In genomic region chr12:45215419-45216296, GRCh38 we compare ENCODE assay signal across 1 cellular context.
TF ChIP-seq lines count a peak whose summit lies in the region.

A gene with protein sequence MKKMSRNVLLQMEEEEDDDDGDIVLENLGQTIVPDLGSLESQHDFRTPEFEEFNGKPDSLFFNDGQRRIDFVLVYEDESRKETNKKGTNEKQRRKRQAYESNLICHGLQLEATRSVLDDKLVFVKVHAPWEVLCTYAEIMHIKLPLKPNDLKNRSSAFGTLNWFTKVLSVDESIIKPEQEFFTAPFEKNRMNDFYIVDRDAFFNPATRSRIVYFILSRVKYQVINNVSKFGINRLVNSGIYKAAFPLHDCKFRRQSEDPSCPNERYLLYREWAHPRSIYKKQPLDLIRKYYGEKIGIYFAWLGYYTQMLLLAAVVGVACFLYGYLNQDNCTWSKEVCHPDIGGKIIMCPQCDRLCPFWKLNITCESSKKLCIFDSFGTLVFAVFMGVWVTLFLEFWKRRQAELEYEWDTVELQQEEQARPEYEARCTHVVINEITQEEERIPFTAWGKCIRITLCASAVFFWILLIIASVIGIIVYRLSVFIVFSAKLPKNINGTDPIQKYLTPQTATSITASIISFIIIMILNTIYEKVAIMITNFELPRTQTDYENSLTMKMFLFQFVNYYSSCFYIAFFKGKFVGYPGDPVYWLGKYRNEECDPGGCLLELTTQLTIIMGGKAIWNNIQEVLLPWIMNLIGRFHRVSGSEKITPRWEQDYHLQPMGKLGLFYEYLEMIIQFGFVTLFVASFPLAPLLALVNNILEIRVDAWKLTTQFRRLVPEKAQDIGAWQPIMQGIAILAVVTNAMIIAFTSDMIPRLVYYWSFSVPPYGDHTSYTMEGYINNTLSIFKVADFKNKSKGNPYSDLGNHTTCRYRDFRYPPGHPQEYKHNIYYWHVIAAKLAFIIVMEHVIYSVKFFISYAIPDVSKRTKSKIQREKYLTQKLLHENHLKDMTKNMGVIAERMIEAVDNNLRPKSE (plus strand): TSS chr12:45216095. CDS start chr12:45216322, 227 bp downstream.

TF ChIP-seq in GM12878, 131 proteins besides CTCF, POLR2A, EP300 and RAD21 (continued from another document and continues in another):
- TF ChIP-seq BHLHE40 (IDR thresholded peaks at IDR 0.05; ENCODE audit: borderline replicate concordance in 1 of 2, low read depth in 2 of 2, low read length in 1 of 2) (peak; percentile 78 to 82), SIN3A (IDR thresholded peaks at IDR 0.05; ENCODE audit: low read depth, low read length) (no peak; the same call in 1 of the 2 replicates), IRF3 (IDR thresholded peaks at IDR 0.05) (no peak), NFYA (IDR thresholded peaks at IDR 0.05; ENCODE audit: borderline replicate concordance, low read depth, low read length) (no peak), NRF1 (conservative IDR thresholded peaks at IDR 0.05; ENCODE audit: low read depth, low read length) (peak; percentile 37), PAX8 (IDR thresholded peaks at IDR 0.05) (no peak), PRDM15 (CRISPR knock-in tag; IDR thresholded peaks at IDR 0.05) (no peak), ZNF24 (IDR thresholded peaks at IDR 0.05) (no peak), PML (IDR thresholded peaks at IDR 0.05; ENCODE audit: low read length) (peak; percentile 53; the same call in 1 of the 2 replicates), YY1 (IDR thresholded peaks at IDR 0.05; ENCODE audit: low read depth, low read length) (no peak; the same call in 1 of the 2 replicates), CBFB (IDR thresholded peaks at IDR 0.05; ENCODE audit: low read depth) (0 out of 2 replicates have a peak, but pooled peaks have one; percentile 2), CHD2 (IDR thresholded peaks at IDR 0.05; ENCODE audit: borderline replicate concordance, low read depth, low read length) (peak; percentile 13; the same call in 1 of the 2 replicates), ESRRA (IDR thresholded peaks at IDR 0.05; ENCODE audit: low read length) (no peak), SMARCA5 (IDR thresholded peaks at IDR 0.05) (peak; percentile 17), USF2 (IDR thresholded peaks at IDR 0.05; ENCODE audit: borderline replicate concordance, low read depth, low read length) (no peak), RELB (IDR thresholded peaks at IDR 0.05; ENCODE audit: low read depth) (peak; percentile 86), SIX5 (IDR thresholded peaks at IDR 0.05; ENCODE audit: low read depth, low read length, severe bottlenecking) (no peak), POLR2AphosphoS5 (IDR thresholded peaks at IDR 0.05; ENCODE audit: low read length) (peak; percentile 59), ZBTB11 (CRISPR knock-in tag; IDR thresholded peaks at IDR 0.05) (no peak), MAX (IDR thresholded peaks at IDR 0.05; ENCODE audit: low read depth, low read length) (no peak; the same call in 1 of the 2 replicates), CEBPB (IDR thresholded peaks at IDR 0.05; ENCODE audit: borderline replicate concordance in 1 of 2, low read depth in 2 of 2, low read length in 2 of 2) (no peak), SMC3 (IDR thresholded peaks at IDR 0.05; ENCODE audit: borderline replicate concordance, low read length) (no peak), HDAC6 (IDR thresholded peaks at IDR 0.05; ENCODE audit: unreplicated experiment) (no peak), STAT1 (conservative IDR thresholded peaks at IDR 0.05) (no peak), MEF2B (IDR thresholded peaks at IDR 0.05; ENCODE audit: partially characterized antibody, poor library complexity, severe bottlenecking) (no peak), ETV6 (conservative IDR thresholded peaks at IDR 0.05 in 1 of 2, IDR thresholded peaks at IDR 0.05 in 1 of 2; ENCODE audit: borderline replicate concordance in 1 of 2, low read depth in 1 of 2) (0 out of 4 replicates have a peak, but pooled peaks of 1 of the 2 experiments have one; percentile 23), MEF2A (IDR thresholded peaks at IDR 0.05; ENCODE audit: insufficient read depth, low read depth, low read length) (no peak)
- TF ChIP-seq, protein P1, sequence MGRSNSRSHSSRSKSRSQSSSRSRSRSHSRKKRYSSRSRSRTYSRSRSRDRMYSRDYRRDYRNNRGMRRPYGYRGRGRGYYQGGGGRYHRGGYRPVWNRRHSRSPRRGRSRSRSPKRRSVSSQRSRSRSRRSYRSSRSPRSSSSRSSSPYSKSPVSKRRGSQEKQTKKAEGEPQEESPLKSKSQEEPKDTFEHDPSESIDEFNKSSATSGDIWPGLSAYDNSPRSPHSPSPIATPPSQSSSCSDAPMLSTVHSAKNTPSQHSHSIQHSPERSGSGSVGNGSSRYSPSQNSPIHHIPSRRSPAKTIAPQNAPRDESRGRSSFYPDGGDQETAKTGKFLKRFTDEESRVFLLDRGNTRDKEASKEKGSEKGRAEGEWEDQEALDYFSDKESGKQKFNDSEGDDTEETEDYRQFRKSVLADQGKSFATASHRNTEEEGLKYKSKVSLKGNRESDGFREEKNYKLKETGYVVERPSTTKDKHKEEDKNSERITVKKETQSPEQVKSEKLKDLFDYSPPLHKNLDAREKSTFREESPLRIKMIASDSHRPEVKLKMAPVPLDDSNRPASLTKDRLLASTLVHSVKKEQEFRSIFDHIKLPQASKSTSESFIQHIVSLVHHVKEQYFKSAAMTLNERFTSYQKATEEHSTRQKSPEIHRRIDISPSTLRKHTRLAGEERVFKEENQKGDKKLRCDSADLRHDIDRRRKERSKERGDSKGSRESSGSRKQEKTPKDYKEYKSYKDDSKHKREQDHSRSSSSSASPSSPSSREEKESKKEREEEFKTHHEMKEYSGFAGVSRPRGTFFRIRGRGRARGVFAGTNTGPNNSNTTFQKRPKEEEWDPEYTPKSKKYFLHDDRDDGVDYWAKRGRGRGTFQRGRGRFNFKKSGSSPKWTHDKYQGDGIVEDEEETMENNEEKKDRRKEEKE (IDR thresholded peaks at IDR 0.05): no peak
- TF ChIP-seq, protein P2, sequence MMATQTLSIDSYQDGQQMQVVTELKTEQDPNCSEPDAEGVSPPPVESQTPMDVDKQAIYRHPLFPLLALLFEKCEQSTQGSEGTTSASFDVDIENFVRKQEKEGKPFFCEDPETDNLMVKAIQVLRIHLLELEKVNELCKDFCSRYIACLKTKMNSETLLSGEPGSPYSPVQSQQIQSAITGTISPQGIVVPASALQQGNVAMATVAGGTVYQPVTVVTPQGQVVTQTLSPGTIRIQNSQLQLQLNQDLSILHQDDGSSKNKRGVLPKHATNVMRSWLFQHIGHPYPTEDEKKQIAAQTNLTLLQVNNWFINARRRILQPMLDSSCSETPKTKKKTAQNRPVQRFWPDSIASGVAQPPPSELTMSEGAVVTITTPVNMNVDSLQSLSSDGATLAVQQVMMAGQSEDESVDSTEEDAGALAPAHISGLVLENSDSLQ (IDR thresholded peaks at IDR 0.05): peak; percentile 35; the same call in 1 of the 2 replicates
- TF ChIP-seq, protein P3, sequence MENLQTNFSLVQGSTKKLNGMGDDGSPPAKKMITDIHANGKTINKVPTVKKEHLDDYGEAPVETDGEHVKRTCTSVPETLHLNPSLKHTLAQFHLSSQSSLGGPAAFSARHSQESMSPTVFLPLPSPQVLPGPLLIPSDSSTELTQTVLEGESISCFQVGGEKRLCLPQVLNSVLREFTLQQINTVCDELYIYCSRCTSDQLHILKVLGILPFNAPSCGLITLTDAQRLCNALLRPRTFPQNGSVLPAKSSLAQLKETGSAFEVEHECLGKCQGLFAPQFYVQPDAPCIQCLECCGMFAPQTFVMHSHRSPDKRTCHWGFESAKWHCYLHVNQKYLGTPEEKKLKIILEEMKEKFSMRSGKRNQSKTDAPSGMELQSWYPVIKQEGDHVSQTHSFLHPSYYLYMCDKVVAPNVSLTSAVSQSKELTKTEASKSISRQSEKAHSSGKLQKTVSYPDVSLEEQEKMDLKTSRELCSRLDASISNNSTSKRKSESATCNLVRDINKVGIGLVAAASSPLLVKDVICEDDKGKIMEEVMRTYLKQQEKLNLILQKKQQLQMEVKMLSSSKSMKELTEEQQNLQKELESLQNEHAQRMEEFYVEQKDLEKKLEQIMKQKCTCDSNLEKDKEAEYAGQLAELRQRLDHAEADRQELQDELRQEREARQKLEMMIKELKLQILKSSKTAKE (IDR thresholded peaks at IDR 0.05; ENCODE audit: low read depth, poor library complexity, severe bottlenecking): peak; percentile 29
